14 cellular contexts compared by ENCODE assay signal in genomic region chr1:205355054-205355453, GRCh38. TPM values are rescaled to one million over a fixed set of nuclear protein-coding genes. Genes with fewer than 3 reads are reported as not detected.
DNase-seq lines count a peak whose midpoint lies in the region; ATAC-seq, FAIRE-seq and TF ChIP-seq lines count a peak whose summit lies in the region.
"Had no signal": no experiment of that assay in that cellular context is flagged by ENCODE, and none has a peak within 500 bp of the region (broad histone marks: within the 10 kb centered on the region; RNA-seq: fewer than 3 reads in every experiment).

No MANE protein-coding gene starts in this region.

- H3K9me3 ChIP-seq in colonic mucosa (no peaks in the 10 kb centered on the region), muscle layer of duodenum (ENCODE audit: control insufficient read depth in 1 of 2, low read length in 2 of 2) (no peaks in the 10 kb centered on the region), SJCRH30 (replicated peaks) (no peaks in the 10 kb centered on the region)
- no peaks in the 10 kb centered on the region for H3K9me3 ChIP-seq in CD8-positive, alpha-beta T cell (ENCODE audit: low read length)
- H3K9me3 ChIP-seq: esophagus muscularis mucosa, left ventricle myocardium inferior had no signal

- H3K36me3 ChIP-seq in colonic mucosa (no peaks in the 10 kb centered on the region), muscle layer of duodenum (ENCODE audit: control insufficient read depth in 1 of 2, insufficient read depth in 2 of 2, low read length in 2 of 2) (no peaks in the 10 kb centered on the region), SJCRH30 (no peaks in the 10 kb centered on the region)
- H3K36me3 ChIP-seq in CD8-positive, alpha-beta T cell (ENCODE audit: insufficient read depth, low read length), result no peaks in the 10 kb centered on the region
- H3K36me3 ChIP-seq: cardiac muscle cell, esophagus muscularis mucosa, left ventricle myocardium inferior had no signal

- peaks cover 17% of the 10 kb centered on the region for H3K27me3 Mint-ChIP-seq in CD8-positive, alpha-beta T cell (ENCODE audit: low read depth)

- no peaks in the 10 kb centered on the region for H3K4me1 Mint-ChIP-seq in CD8-positive, alpha-beta T cell (ENCODE audit: low read depth)

- POLR2A ChIA-PET in CD8-positive, alpha-beta T cell (lab: Charles Lee), result no interaction called here

- H3K27ac ChIP-seq in colonic mucosa (peak overlapping the region; percentile 52), muscle layer of duodenum (ENCODE audit: low read length) (peak overlapping the region; percentile 47), SJCRH30 (no peak overlapping the region)
- no peak overlapping the region for H3K27ac ChIP-seq in CD8-positive, alpha-beta T cell (ENCODE audit: low read depth, low read length)
- H3K27ac ChIP-seq: cardiac muscle cell, esophagus muscularis mucosa, KMS-11, left ventricle myocardium inferior had no signal

- DNase-seq in COLO829 (ENCODE audit: low spot score) (peak; percentile 82), NCI-H2029 treated with DMSO at 0.1 percent for 48 hours (lab: John Stamatoyannopoulos, UW) (peak; percentile 83), colonic mucosa (peak; percentile 92), D721Med (ENCODE audit: insufficient read length, low spot score) (no peak), SJCRH30 (no peak)
- no peak for DNase-seq in CD8-positive, alpha-beta T cell
- DNase-seq: activated B cell treated with CpG ODN at 0.5 μM for 24 hours, left ventricle myocardium inferior had no signal

- H3K4me1 ChIP-seq in colonic mucosa (no peaks in the 10 kb centered on the region), muscle layer of duodenum (ENCODE audit: control insufficient read depth in 1 of 2, insufficient read depth in 2 of 2, low read length in 2 of 2) (peaks cover 0 to 11% of the 10 kb centered on the region in 2 donors), SJCRH30 (peaks cover 3% of the 10 kb centered on the region)
- H3K4me1 ChIP-seq in CD8-positive, alpha-beta T cell (ENCODE audit: insufficient read depth, low read length), result no peaks in the 10 kb centered on the region

- intact Hi-C loops in colonic mucosa (cut with DNase I), result no loop called here
- intact Hi-C loops in CD8-positive, alpha-beta T cell (cut with DNase I, micrococcal nuclease), result loop anchor here (2.0 to 10.0 kb wide), 3 partner anchors 76 to 300 kb away; no protein-coding TSS in a partner anchor

- no peak for ATAC-seq in activated CD4-positive, CD25-positive, alpha-beta regulatory T cell treated with anti-CD3 and anti-CD28 coated beads, Interleukin-2, amount 50 U/mL, for 24 hours
- no peak for ATAC-seq in CD8-positive, alpha-beta T cell

- H3K4me3 ChIP-seq in colonic mucosa (no peak overlapping the region), muscle layer of duodenum (ENCODE audit: low read depth in 1 of 2, low read length in 2 of 2) (no peak overlapping the region), SJCRH30 (no peak overlapping the region)
- H3K4me3 ChIP-seq in CD8-positive, alpha-beta T cell (ENCODE audit: low read depth, low read length), result no peak overlapping the region
- H3K4me3 ChIP-seq: cardiac muscle cell, esophagus muscularis mucosa, left ventricle myocardium inferior had no signal

- no peaks in the 10 kb centered on the region for H3K9me3 Mint-ChIP-seq in CD8-positive, alpha-beta T cell
- H3K9me3 Mint-ChIP-seq: activated B cell treated with CpG ODN at 0.5 μM for 24 hours; activated T-cell treated with anti-CD3 and anti-CD28 coated beads, Interleukin-2, amount 50 U/mL, for 4 hours had no signal

- H3K27ac Mint-ChIP-seq in CD8-positive, alpha-beta T cell, result no peak overlapping the region
- H3K27ac Mint-ChIP-seq: activated B cell treated with CpG ODN at 0.5 μM for 24 hours had no signal

- no peaks in the 10 kb centered on the region for H3K27me3 ChIP-seq in colonic mucosa
- no peaks in the 10 kb centered on the region for H3K27me3 ChIP-seq in muscle layer of duodenum (ENCODE audit: low read depth, low read length)
- H3K27me3 ChIP-seq in CD8-positive, alpha-beta T cell (ENCODE audit: insufficient read depth, low read length), result no peaks in the 10 kb centered on the region
- peaks cover 16% of the 10 kb centered on the region for H3K27me3 ChIP-seq in SJCRH30
- H3K27me3 ChIP-seq: cardiac muscle cell had no signal

- no peak for FAIRE-seq in D721Med (lab: Jason Lieb, UNC)

- no peaks in the 10 kb centered on the region for H3K36me3 Mint-ChIP-seq in CD8-positive, alpha-beta T cell

- CTCF ChIA-PET in CD8-positive, alpha-beta T cell (lab: Charles Lee), result interaction anchor here (0.8 to 6.6 kb wide), 34 partner anchors 8 to 171 kb away, joined by 3 to 123 read pairs (median 6); no protein-coding TSS in a partner anchor

- no peak overlapping the region for H3K4me3 Mint-ChIP-seq in CD8-positive, alpha-beta T cell
- H3K4me3 Mint-ChIP-seq: activated B cell treated with CpG ODN at 0.5 μM for 24 hours; activated T-cell treated with anti-CD3 and anti-CD28 coated beads, Interleukin-2, amount 50 U/mL, for 4 hours had no signal

- TF ChIP-seq CTCF in colonic mucosa (IDR thresholded peaks at IDR 0.05) (no peak), D721Med (IDR thresholded peaks at IDR 0.05; ENCODE audit: insufficient read depth, missing control alignments) (no peak)
- TF ChIP-seq CTCF in CD8-positive, alpha-beta T cell (IDR thresholded peaks at IDR 0.05), result no peak

- no peak overlapping the region for H3K9ac ChIP-seq in colonic mucosa (ENCODE audit: low read depth in 2 of 2, low read length in 2 of 2)
- H3K9ac ChIP-seq: KMS-11 had no signal

RNA-seq across cellular contexts. Expression of gene KLHDC8A, which starts 1.7 kb away (rescaled TPM):
- total RNA-seq in colonic mucosa, result under 1 TPM; 0.44 to 0.58 TPM
- total RNA-seq in CD8-positive, alpha-beta T cell, result not detected
- total RNA-seq in SJCRH30 (2014; rRNA removed; shearing (Covaris generic)), result not detected in 2 replicates

RNA-seq across cellular contexts. Expression of gene NUAK2, which starts 33.5 kb away (rescaled TPM):
- 10 to 100 TPM; 21.2 to 27.2 TPM for total RNA-seq in colonic mucosa
- total RNA-seq in CD8-positive, alpha-beta T cell, result 10 to 100 TPM; 17.1 to 18.3 TPM
- 2.1 and 2.2 TPM in 2 replicates for total RNA-seq in SJCRH30 (2014; rRNA removed; shearing (Covaris generic))

Comparison
In these comparisons a context has a peak if more than half of its experiments do, and no peak if none do; other contexts are left out.
1. DNase-seq: peak in COLO829 (single experiment), NCI-H2029 treated with DMSO at 0.1 percent for 48 hours (single experiment) and colonic mucosa (single experiment); none in D721Med (single experiment), CD8-positive, alpha-beta T cell (0 of 7) and SJCRH30 (0 of 2).
2. H3K27ac ChIP-seq: peak in colonic mucosa (single experiment) and muscle layer of duodenum (single experiment); none in CD8-positive, alpha-beta T cell (single experiment) and SJCRH30 (single experiment).